23 cellular contexts compared by ENCODE assay signal in genomic region chr17:46868689-46869187, GRCh38. TPM values are rescaled to one million over a fixed set of nuclear protein-coding genes. Genes with fewer than 3 reads are reported as not detected.
"Had no signal": no experiment of that assay in that cellular context is flagged by ENCODE, and none has a peak within 500 bp of the region (broad histone marks: within the 10 kb centered on the region; RNA-seq: fewer than 3 reads in every experiment).

No MANE protein-coding gene starts in this region.

- H3K4me2 ChIP-seq: smooth muscle cell had no signal

- H3K27ac Mint-ChIP-seq: nephron had no signal

- H3K36me3 ChIP-seq: esophagus muscularis mucosa, gastrocnemius medialis, heart right ventricle, left lung, prostate gland, tibial nerve, uterus had no signal

- H3K27ac ChIP-seq: esophagus muscularis mucosa, gastrocnemius medialis, heart right ventricle, left lung, prostate gland, tibial nerve, uterus had no signal

- DNase-seq: activated CD4-positive, alpha-beta T cell treated with anti-CD3 and anti-CD28 coated beads, Interleukin-2, amount 50 U/mL, for 4 hours; activated CD4-positive, CD25-positive, alpha-beta regulatory T cell treated with anti-CD3 and anti-CD28 coated beads, Interleukin-2, amount 50 U/mL, for 72 hours; activated naive CD4-positive, alpha-beta T cell treated with Interleukin-2 at 50 U/mL for 16 hours; activated T-cell treated with anti-CD3 and anti-CD28 coated beads for 4 hours; aorta; gastrocnemius medialis; heart right ventricle; islet precursor cell; left lung; occipital lobe; right cardiac atrium; stimulated activated CD4-positive, alpha-beta T cell treated with anti-CD3 and anti-CD28 coated beads, Interleukin-4, amount 100 ng/mL, for 4 hours; stimulated activated CD8-positive, alpha-beta memory T cell treated with anti-CD3 and anti-CD28 coated beads, Interleukin-4, amount 100 ng/mL, for 48 hours; stimulated activated naive CD4-positive, alpha-beta T cell treated with Interleukin-2 at 50 U/mL for 16 hours; substantia nigra; uterus had no signal

- H3K4me1 ChIP-seq: esophagus muscularis mucosa, gastrocnemius medialis, heart right ventricle, left lung, prostate gland, tibial nerve, uterus had no signal

- ATAC-seq: gastrocnemius medialis, left lung had no signal

- H3K4me3 ChIP-seq: esophagus muscularis mucosa, gastrocnemius medialis, heart right ventricle, left lung, prostate gland, smooth muscle cell, tibial nerve, uterus had no signal

- H3K27me3 ChIP-seq: tibial nerve, uterus had no signal

- H3K9me3 ChIP-seq: esophagus muscularis mucosa, gastrocnemius medialis, heart right ventricle, left lung, prostate gland, tibial nerve, uterus had no signal

- H3K9me3 Mint-ChIP-seq: nephron had no signal

- H3K4me3 Mint-ChIP-seq: nephron had no signal

RNA-seq across cellular contexts. Expression of gene WNT9B, which starts 17.4 kb away (rescaled TPM):
- total RNA-seq: bronchial epithelial cell; occipital lobe; smooth muscle cell; T-helper 1 cell treated with Interleukin-12 subunit alpha and Interleukin-12 subunit beta and Interleukin-4 antibody, amounts not matched to agents 30 ng/mL and 1 ng/mL, for 36 hours had no signal

RNA-seq across cellular contexts. Expression of gene WNT3, which starts 50.2 kb away (rescaled TPM):
- total RNA-seq: T-helper 1 cell treated with Interleukin-12 subunit alpha and Interleukin-12 subunit beta and Interleukin-4 antibody, amounts not matched to agents 30 ng/mL and 1 ng/mL, for 36 hours had no signal
